In genomic region chr9:124617477-124618141, GRCh38 we compare ENCODE assay signal across 8 cellular contexts.
DNase-seq lines count a peak whose midpoint lies in the region; ATAC-seq and TF ChIP-seq lines count a peak whose summit lies in the region.

No MANE protein-coding gene starts in this region.

- peaks cover 9% of the 10 kb centered on the region for H3K4me1 Mint-ChIP-seq in activated T-helper 2 cell treated with anti-CD3 and anti-CD28 coated beads, Interferon-gamma antibody, Interleukin-2, Interleukin-4, amounts not matched to agents 10 μg/mL and 5 μg/mL and 100 μg/mL, durations not matched to agents 14 hours and 24 hours and 36 hours (ENCODE audit: low read depth)

- H3K27me3 ChIP-seq in foreskin keratinocyte (no peaks in the 10 kb centered on the region), thoracic aorta (replicated peaks; ENCODE audit: insufficient read depth) (no peaks in the 10 kb centered on the region)

- no peaks in the 10 kb centered on the region for H3K4me1 ChIP-seq in foreskin keratinocyte
- H3K4me1 ChIP-seq in thoracic aorta (ENCODE audit: control insufficient read depth in 1 of 2, low read depth in 2 of 2): no peaks in the 10 kb centered on the region

- H3K27me3 Mint-ChIP-seq in activated T-helper 2 cell treated with anti-CD3 and anti-CD28 coated beads, Interferon-gamma antibody, Interleukin-2, Interleukin-4, amounts not matched to agents 10 μg/mL and 5 μg/mL and 100 μg/mL, durations not matched to agents 14 hours and 24 hours and 36 hours (ENCODE audit: low read depth): peaks cover 7% of the 10 kb centered on the region

- no peak overlapping the region for H3K4me3 ChIP-seq in thoracic aorta

- H3K9me3 ChIP-seq in thoracic aorta: no peaks in the 10 kb centered on the region

- no peaks in the 10 kb centered on the region for H3K9me3 Mint-ChIP-seq in activated T-helper 2 cell treated with anti-CD3 and anti-CD28 coated beads, Interferon-gamma antibody, Interleukin-2, Interleukin-4, amounts not matched to agents 10 μg/mL and 5 μg/mL and 100 μg/mL, durations not matched to agents 14 hours and 24 hours and 36 hours

- intact Hi-C loops in activated T-helper 2 cell treated with anti-CD3 and anti-CD28 coated beads, Interferon-gamma antibody, Interleukin-2, Interleukin-4, amounts not matched to agents 10 μg/mL and 5 μg/mL and 100 μg/mL, durations not matched to agents 14 hours and 24 hours and 36 hours (cut with micrococcal nuclease): loop anchor here (1.0 to 5.0 kb wide), 2 partner anchors 95 to 140 kb away; no protein-coding TSS in a partner anchor

- H3K4me3 Mint-ChIP-seq in activated T-helper 2 cell treated with anti-CD3 and anti-CD28 coated beads, Interferon-gamma antibody, Interleukin-2, Interleukin-4, amounts not matched to agents 10 μg/mL and 5 μg/mL and 100 μg/mL, durations not matched to agents 14 hours and 24 hours and 36 hours (ENCODE audit: low read depth): no peak overlapping the region

- TF ChIP-seq CTCF in foreskin keratinocyte (conservative IDR thresholded peaks at IDR 0.05): peak; percentile 95
- peak; percentile 88 for TF ChIP-seq CTCF in thoracic aorta (IDR thresholded peaks at IDR 0.05)

- TF ChIP-seq EP300 in Ishikawa (IDR thresholded peaks at IDR 0.05; ENCODE audit: borderline replicate concordance): no peak

- H3K27ac ChIP-seq in foreskin keratinocyte (no peak overlapping the region), thoracic aorta (no peak overlapping the region)

- DNase-seq in GM03348 (ENCODE audit: low spot score) (peak; percentile 87), RPMI7951 (ENCODE audit: low read depth) (peak; percentile 73), foreskin keratinocyte (peak in 1 of 2 donors; percentile 54), occipital lobe (lab: John Stamatoyannopoulos, UW) (peak; percentile 55), thoracic aorta (ENCODE audit: low spot score) (peak; percentile 22), mesenteric fat pad (ENCODE audit: low spot score) (no peak)
- DNase-seq in activated T-helper 2 cell treated with anti-CD3 and anti-CD28 coated beads, Interferon-gamma antibody, Interleukin-2, Interleukin-4, amounts not matched to agents 10 μg/mL and 5 μg/mL and 100 μg/mL, durations not matched to agents 14 hours and 24 hours and 36 hours (ENCODE audit: low spot score): peak; percentile 57

- ATAC-seq in foreskin keratinocyte (peak; percentile 73), thoracic aorta (ENCODE audit: insufficient number of reproducible peaks, low FRiP score, low read depth) (peak; percentile 43)

- no peaks in the 10 kb centered on the region for H3K36me3 ChIP-seq in thoracic aorta

- peak; percentile 97 for TF ChIP-seq RAD21 in Ishikawa (IDR thresholded peaks at IDR 0.05; ENCODE audit: low read depth)

- H3K36me3 Mint-ChIP-seq in activated T-helper 2 cell treated with anti-CD3 and anti-CD28 coated beads, Interferon-gamma antibody, Interleukin-2, Interleukin-4, amounts not matched to agents 10 μg/mL and 5 μg/mL and 100 μg/mL, durations not matched to agents 14 hours and 24 hours and 36 hours (ENCODE audit: low read depth): no peaks in the 10 kb centered on the region

- no peak overlapping the region for H3K27ac Mint-ChIP-seq in activated T-helper 2 cell treated with anti-CD3 and anti-CD28 coated beads, Interferon-gamma antibody, Interleukin-2, Interleukin-4, amounts not matched to agents 10 μg/mL and 5 μg/mL and 100 μg/mL, durations not matched to agents 14 hours and 24 hours and 36 hours

TF ChIP-seq in Ishikawa, 13 proteins besides CTCF, POLR2A, EP300 and RAD21:
- TF ChIP-seq CREB1 (IDR thresholded peaks at IDR 0.05; ENCODE audit: low read depth): no peak
